Comparison of ENCODE assay signal across 27 cellular contexts in genomic region chr7:71935674-71936073, GRCh38.
"Had no signal": no experiment of that assay in that cellular context is flagged by ENCODE, and none has a peak within 500 bp of the region (broad histone marks: within the 10 kb centered on the region; RNA-seq: fewer than 3 reads in every experiment).

No MANE protein-coding gene starts in this region.

- H3K36me3 ChIP-seq: neural progenitor cell, ovary, right lobe of liver, sigmoid colon, suprapubic skin, tibial artery, transverse colon, upper lobe of right lung, uterus had no signal

- H3K79me2 ChIP-seq: parathyroid adenoma had no signal

- ATAC-seq: natural killer cell; psoas muscle; right cardiac atrium; right lobe of liver; stimulated activated memory B cell treated with anti-CD40 and anti-IgM and Interleukin-4, amounts not matched to agents 10 μg/mL and 1 μg/mL and 100 μg/mL, for 72 hours; stimulated activated naive CD8-positive, alpha-beta T cell treated with anti-CD3 and anti-CD28 coated beads, Interleukin-15, amount 100 ng/mL, for 72 hours; stimulated activated naive CD8-positive, alpha-beta T cell treated with anti-CD3 and anti-CD28 coated beads, Interleukin-15, Interleukin-2, amounts not matched to agents 100 U/mL and 50 U/mL, for 24 hours; upper lobe of right lung had no signal

- H3K4me1 ChIP-seq: neural progenitor cell, parathyroid adenoma, psoas muscle, right lobe of liver, sigmoid colon, suprapubic skin, testis, tibial artery, transverse colon, upper lobe of right lung, uterus had no signal

- H3K9ac ChIP-seq: neural progenitor cell, parathyroid adenoma had no signal

- H3K4me3 ChIP-seq: neural progenitor cell, ovary, psoas muscle, right lobe of liver, sigmoid colon, suprapubic skin, testis, tibial artery, transverse colon, upper lobe of right lung, uterus had no signal

- H3K4me2 ChIP-seq: neural progenitor cell had no signal

- H3K27me3 ChIP-seq: neural progenitor cell, ovary, right lobe of liver, sigmoid colon, suprapubic skin, testis, tibial artery, transverse colon, upper lobe of right lung, uterus had no signal

- H2AFZ ChIP-seq: neural progenitor cell, parathyroid adenoma had no signal

- H3K9me3 ChIP-seq: ovary, psoas muscle, right lobe of liver, suprapubic skin, testis, tibial artery, transverse colon, upper lobe of right lung, uterus had no signal

- H3K27ac ChIP-seq: neural progenitor cell, ovary, parathyroid adenoma, psoas muscle, right lobe of liver, sigmoid colon, suprapubic skin, testis, tibial artery, transverse colon, upper lobe of right lung, uterus had no signal

- DNase-seq: natural killer cell; occipital lobe; ovary; posterior cingulate gyrus; psoas muscle; right cardiac atrium; right lobe of liver; sigmoid colon; small intestine; stimulated activated CD4-positive, alpha-beta T cell treated with anti-CD3 and anti-CD28 coated beads, Interleukin-15, amount 100 ng/mL, for 24 hours; stimulated activated CD4-positive, alpha-beta T cell treated with anti-CD3 and anti-CD28 coated beads, Interleukin-2, amount 100 ng/mL, for 24 hours; stimulated activated CD4-positive, alpha-beta T cell treated with anti-CD3 and anti-CD28 coated beads, Interleukin-2, amount 100 ng/mL, for 48 hours; stimulated activated CD4-positive, alpha-beta T cell treated with anti-CD3 and anti-CD28 coated beads, Interleukin-4, amount 100 ng/mL, for 4 hours; stimulated activated CD8-positive, alpha-beta memory T cell treated with anti-CD3 and anti-CD28 coated beads, Interleukin-4, amount 100 ng/mL, for 48 hours; stimulated activated naive CD4-positive, alpha-beta T cell; stimulated activated naive CD8-positive, alpha-beta T cell treated with anti-CD3 and anti-CD28 coated beads, Interleukin-15, amount 100 ng/mL, for 72 hours; stimulated activated naive CD8-positive, alpha-beta T cell treated with anti-CD3 and anti-CD28 coated beads, Interleukin-15, Interleukin-2, amounts not matched to agents 100 U/mL and 50 U/mL, for 24 hours; substantia nigra; testis; tibial artery; transverse colon; upper lobe of right lung; uterus had no signal
